In the genomic region with DNA sequence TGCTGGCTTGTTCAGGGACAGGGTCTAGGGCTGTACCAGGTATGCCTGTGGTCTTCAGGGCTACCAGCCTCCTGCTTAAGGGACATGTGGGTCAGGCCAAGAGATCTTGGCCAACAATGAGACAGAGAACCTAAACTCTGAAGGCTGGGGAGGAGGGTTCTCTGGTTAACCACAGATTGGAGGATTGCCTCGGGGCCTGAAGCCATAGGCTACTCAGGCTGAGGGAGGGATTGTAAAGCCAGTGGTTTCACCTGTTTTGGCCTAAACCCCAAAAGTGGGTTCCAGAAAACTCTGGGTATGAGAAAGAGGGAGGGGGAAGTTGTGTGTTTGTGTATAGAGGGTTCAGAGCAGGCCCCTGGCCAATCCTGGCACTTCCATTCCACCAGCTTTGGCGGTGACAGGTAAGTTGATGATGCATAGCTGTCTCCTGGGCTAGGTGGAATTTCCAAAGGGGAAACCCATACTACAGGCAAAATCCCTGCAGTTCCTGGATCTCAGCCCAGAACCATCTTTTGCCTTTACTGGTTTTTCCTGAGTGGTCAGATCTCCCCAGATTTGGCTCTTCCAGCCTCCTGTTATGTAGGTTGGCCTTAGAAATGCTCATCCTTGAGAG, we compare ENCODE assay signal across 10 cellular contexts. TPM values are rescaled to one million over a fixed set of nuclear protein-coding genes. Genes with fewer than 3 reads are reported as not detected.
DNase-seq lines count a peak whose midpoint lies in the region; ATAC-seq and TF ChIP-seq lines count a peak whose summit lies in the region.
"Had no signal": no experiment of that assay in that cellular context is flagged by ENCODE, and none has a peak within 500 bp of the region (broad histone marks: within the 10 kb centered on the region; RNA-seq: fewer than 3 reads in every experiment).

No MANE protein-coding gene starts in this region.

- no peak overlapping the region for H3K4me3 Mint-ChIP-seq in brain

- no peak for TF ChIP-seq CTCF in right atrium auricular region (IDR thresholded peaks at IDR 0.05)
- no peak for TF ChIP-seq CTCF in brain (conservative IDR thresholded peaks at IDR 0.05)

- H3K9me3 ChIP-seq in right atrium auricular region, result no peaks in the 10 kb centered on the region
- H3K9me3 ChIP-seq in aorta (ENCODE audit: control insufficient read depth, low read length), result no peaks in the 10 kb centered on the region

- H3K4me1 ChIP-seq in right atrium auricular region, result peaks cover 0 to 57% of the 10 kb centered on the region in 2 donors
- H3K4me1 ChIP-seq in aorta (ENCODE audit: control insufficient read depth in 1 of 2, insufficient read depth in 2 of 2, low read length in 2 of 2), result peaks cover 0 to 4% of the 10 kb centered on the region in 2 donors

- peak overlapping the region in 3 of 5 experiments; percentile 18 to 94 (median 93) for H3K27ac Mint-ChIP-seq in brain

- H3K36me3 Mint-ChIP-seq in brain, result peaks cover 86% of the 10 kb centered on the region

- H3K27ac ChIP-seq in right atrium auricular region (peak overlapping the region; percentile 90 to 95), aorta (ENCODE audit: low read depth in 1 of 2, low read length in 2 of 2) (peak overlapping the region in 1 of 2 donors; percentile 46)

- DNase-seq in right atrium auricular region (ENCODE audit: low spot score) (no peak), Right ventricle myocardium inferior (ENCODE audit: missing footprints) (no peak), myocyte (ENCODE audit: low read depth) (peak; percentile 32), SKM-1 (lab: John Stamatoyannopoulos, UW; ENCODE audit: unreplicated experiment) (no peak), aorta (no peak)
- DNase-seq: activated T-cell treated with anti-CD3 and anti-CD28 coated beads, Interleukin-2, amount 50 U/mL, for 4 hours; foreskin fibroblast had no signal

- 83 to 88% methylated on average over 2 of the region's 2 CpGs for WGBS in aorta, 2 donors

- H3K4me3 ChIP-seq in right atrium auricular region (no peak overlapping the region), aorta (ENCODE audit: low read length in 2 of 2) (no peak overlapping the region)

- ATAC-seq in Right ventricle myocardium inferior (no peak), HG03097 (IDR thresholded peaks at IDR 0.05; ENCODE audit: low FRiP score, unreplicated experiment) (no peak), GM18907 (IDR thresholded peaks at IDR 0.05; ENCODE audit: unreplicated experiment) (no peak), aorta (ENCODE audit: low FRiP score) (no peak)

- no peaks in the 10 kb centered on the region for H3K9me3 Mint-ChIP-seq in brain
- H3K9me3 Mint-ChIP-seq: activated T-cell treated with anti-CD3 and anti-CD28 coated beads, Interleukin-2, amount 50 U/mL, for 4 hours had no signal

- peaks cover 4% of the 10 kb centered on the region for H3K27me3 Mint-ChIP-seq in brain

- peaks cover 69% of the 10 kb centered on the region for H3K36me3 ChIP-seq in right atrium auricular region
- H3K36me3 ChIP-seq in aorta (ENCODE audit: control insufficient read depth in 1 of 2, insufficient read depth in 2 of 2, low read length in 1 of 2), result peaks cover 3 to 26% of the 10 kb centered on the region in 2 donors

- H3K27me3 ChIP-seq in right atrium auricular region, result no peaks in the 10 kb centered on the region
- no peaks in the 10 kb centered on the region for H3K27me3 ChIP-seq in aorta (ENCODE audit: control insufficient read depth in 1 of 2, insufficient read depth in 2 of 2, low read length in 1 of 2)

- intact Hi-C loops in Right ventricle myocardium inferior (cut with DNase I) (no loop called here), aorta (cut with DNase I) (no loop called here)

- H3K4me1 Mint-ChIP-seq in brain, result peaks cover 44% of the 10 kb centered on the region

RNA-seq across cellular contexts. Expression of a gene that starts 13.5 kb away (rescaled TPM):
- total RNA-seq in right atrium auricular region (10 to 100 TPM in 1 of 2 donors, 1 to 10 TPM in 1; 8.1 to 16.2 TPM), Right ventricle myocardium inferior (14.6 TPM), myocyte (16.0 and 17.4 TPM in 2 replicates), aorta (10 to 100 TPM; 18.7 to 24.3 TPM)
- polyA plus RNA-seq in brain (ENCODE audit: insufficient read depth, low read depth, low replicate concordance) (32.4 TPM), aorta (10 to 100 TPM in 1 of 2 donors, 1 to 10 TPM in 1; 7.0 to 10.8 TPM)
- polyA plus RNA-seq in myocyte (2012), result 19.4 TPM

RNA-seq across cellular contexts. Expression of a gene that starts 32.3 kb away (rescaled TPM):
- total RNA-seq in right atrium auricular region (100 to 1,000 TPM in 1 of 2 donors, 10 to 100 TPM in 1; 88.8 to 109 TPM), Right ventricle myocardium inferior (110 TPM), myocyte (78.6 and 81.4 TPM in 2 replicates), aorta (100 to 1,000 TPM; 155 to 156 TPM)
- polyA plus RNA-seq in brain (ENCODE audit: insufficient read depth, low read depth, low replicate concordance) (329 TPM), aorta (10 to 100 TPM; 59.5 to 82.5 TPM)
- 112 TPM for polyA plus RNA-seq in myocyte (2012)

RNA-seq across cellular contexts. Expression of a gene that starts 57.3 kb away (rescaled TPM):
- total RNA-seq in right atrium auricular region (10 to 100 TPM; 17.6 to 33.7 TPM), Right ventricle myocardium inferior (15.0 TPM), myocyte (12.3 and 17.1 TPM in 2 replicates), aorta (10 to 100 TPM; 81.6 to 97.5 TPM)
- polyA plus RNA-seq in brain (ENCODE audit: insufficient read depth, low read depth, low replicate concordance) (11.2 TPM), aorta (10 to 100 TPM; 25.4 to 56.6 TPM)
- polyA plus RNA-seq in myocyte (2012), result 84.2 TPM
